In the genomic region with DNA sequence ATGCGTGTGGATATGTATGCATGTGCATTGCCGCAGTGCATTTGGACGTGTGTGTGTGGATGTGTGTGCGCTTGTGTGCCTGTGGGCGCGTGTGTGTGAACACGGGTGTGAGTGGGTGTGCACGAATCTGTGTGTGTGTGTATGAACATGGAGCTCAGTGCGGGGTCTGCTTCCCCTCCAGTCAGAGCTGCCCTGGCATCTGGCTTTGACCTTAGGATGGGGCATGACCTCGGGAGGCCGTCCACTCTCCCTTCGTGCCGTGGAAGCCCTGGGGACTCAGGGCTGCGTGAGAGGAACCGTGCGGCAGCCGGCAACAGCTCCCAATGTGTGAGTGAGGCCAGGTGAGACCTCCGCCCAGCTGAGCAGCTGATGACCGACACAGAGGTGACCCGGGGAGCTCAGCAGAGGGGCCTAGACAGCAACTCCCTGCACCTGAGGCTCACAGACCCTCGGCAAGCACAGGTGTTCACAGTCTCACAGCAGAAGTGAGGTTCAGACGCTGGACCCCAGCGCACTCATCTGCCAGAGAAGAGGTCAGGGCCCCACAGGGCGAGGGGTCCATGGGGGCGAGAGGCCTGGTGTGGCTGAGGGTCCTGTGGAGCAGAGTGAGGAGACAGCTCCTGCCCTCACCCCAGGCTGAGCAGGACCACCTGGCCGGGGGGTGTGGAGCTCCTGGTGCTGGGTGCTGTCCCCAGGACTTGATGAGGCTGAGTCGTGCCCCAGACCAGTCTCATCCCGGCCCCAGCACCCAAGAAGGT, we compare ENCODE assay signal across 26 cellular contexts.
"Had no signal": no experiment of that assay in that cellular context is flagged by ENCODE, and none has a peak within 500 bp of the region (broad histone marks: within the 10 kb centered on the region; RNA-seq: fewer than 3 reads in every experiment).

No MANE protein-coding gene starts in this region.

- H3K4me3 Mint-ChIP-seq: activated naive CD8-positive, alpha-beta T cell treated with anti-CD3 and anti-CD28 coated beads for 36 hours; activated T-cell treated with anti-CD3 and anti-CD28 coated beads, Interleukin-2, amount 50 U/mL, for 24 hours; central memory CD8-positive, alpha-beta T cell; effector memory CD8-positive, alpha-beta T cell; T-cell had no signal

- FAIRE-seq: astrocyte, TTC549 had no signal

- H3K27me3 Mint-ChIP-seq: activated naive CD8-positive, alpha-beta T cell treated with anti-CD3 and anti-CD28 coated beads for 36 hours; activated T-cell treated with anti-CD3 and anti-CD28 coated beads, Interleukin-2, amount 50 U/mL, for 24 hours; central memory CD8-positive, alpha-beta T cell had no signal

- H3K36me3 Mint-ChIP-seq: activated naive CD8-positive, alpha-beta T cell treated with anti-CD3 and anti-CD28 coated beads for 36 hours; T-cell had no signal

- DNase-seq: activated CD4-positive, alpha-beta T cell treated with anti-CD3 and anti-CD28 coated beads for 1 hour; activated CD4-positive, alpha-beta T cell treated with anti-CD3 and anti-CD28 coated beads, Interleukin-2, amount 50 U/mL, for 4 hours; activated CD8-positive, alpha-beta memory T cell treated with anti-CD3 and anti-CD28 coated beads for 24 hours; activated CD8-positive, alpha-beta memory T cell treated with anti-CD3 and anti-CD28 coated beads, Interleukin-2, amount 50 U/mL, for 4 hours; activated naive CD4-positive, alpha-beta T cell treated with Interleukin-2 at 50 U/mL for 16 hours; activated naive CD8-positive, alpha-beta T cell treated with anti-CD3 and anti-CD28 coated beads for 36 hours; activated T-cell treated with anti-CD3 and anti-CD28 coated beads, Interleukin-2, amount 50 U/mL, for 24 hours; colonic mucosa; dorsolateral prefrontal cortex; effector memory CD8-positive, alpha-beta T cell; gastrocnemius medialis; head of caudate nucleus; hypothalamus; midbrain; stimulated activated CD4-positive, alpha-beta T cell treated with anti-CD3 and anti-CD28 coated beads, Interleukin-4, amount 100 ng/mL, for 24 hours; stomach; T-cell had no signal

- H3K4me1 Mint-ChIP-seq: central memory CD8-positive, alpha-beta T cell had no signal

- H3K4me3 ChIP-seq: breast epithelium, colonic mucosa, dorsolateral prefrontal cortex, esophagus muscularis mucosa, gastrocnemius medialis, spleen, stomach, suprapubic skin, tibial nerve had no signal

- H3K27ac Mint-ChIP-seq: activated naive CD8-positive, alpha-beta T cell treated with anti-CD3 and anti-CD28 coated beads for 36 hours; activated T-cell treated with anti-CD3 and anti-CD28 coated beads, Interleukin-2, amount 50 U/mL, for 24 hours; activated T-helper 2 cell treated with anti-CD3 and anti-CD28 coated beads, Interferon-gamma antibody, Interleukin-2, Interleukin-4, amounts not matched to agents 10 μg/mL and 5 μg/mL and 100 μg/mL, durations not matched to agents 14 hours and 24 hours and 36 hours had no signal

- H3K36me3 ChIP-seq: breast epithelium, colonic mucosa, esophagus muscularis mucosa, gastrocnemius medialis, spleen, stomach, suprapubic skin, tibial nerve had no signal

- H3K27ac ChIP-seq: breast epithelium, colonic mucosa, dorsolateral prefrontal cortex, esophagus muscularis mucosa, gastrocnemius medialis, spleen, stomach, suprapubic skin, tibial nerve had no signal

- H3K9me3 ChIP-seq: colonic mucosa, gastrocnemius medialis, stomach, suprapubic skin had no signal

- ATAC-seq: effector memory CD8-positive, alpha-beta T cell; gastrocnemius medialis; T-cell had no signal

- H3K9me3 Mint-ChIP-seq: activated naive CD8-positive, alpha-beta T cell treated with anti-CD3 and anti-CD28 coated beads for 36 hours; activated T-cell treated with anti-CD3 and anti-CD28 coated beads, Interleukin-2, amount 50 U/mL, for 24 hours; central memory CD8-positive, alpha-beta T cell; effector memory CD8-positive, alpha-beta T cell; T-cell had no signal

- H3K4me1 ChIP-seq: breast epithelium, colonic mucosa, esophagus muscularis mucosa, gastrocnemius medialis, suprapubic skin had no signal

- H3K27me3 ChIP-seq: colonic mucosa had no signal
